In the genomic region with DNA sequence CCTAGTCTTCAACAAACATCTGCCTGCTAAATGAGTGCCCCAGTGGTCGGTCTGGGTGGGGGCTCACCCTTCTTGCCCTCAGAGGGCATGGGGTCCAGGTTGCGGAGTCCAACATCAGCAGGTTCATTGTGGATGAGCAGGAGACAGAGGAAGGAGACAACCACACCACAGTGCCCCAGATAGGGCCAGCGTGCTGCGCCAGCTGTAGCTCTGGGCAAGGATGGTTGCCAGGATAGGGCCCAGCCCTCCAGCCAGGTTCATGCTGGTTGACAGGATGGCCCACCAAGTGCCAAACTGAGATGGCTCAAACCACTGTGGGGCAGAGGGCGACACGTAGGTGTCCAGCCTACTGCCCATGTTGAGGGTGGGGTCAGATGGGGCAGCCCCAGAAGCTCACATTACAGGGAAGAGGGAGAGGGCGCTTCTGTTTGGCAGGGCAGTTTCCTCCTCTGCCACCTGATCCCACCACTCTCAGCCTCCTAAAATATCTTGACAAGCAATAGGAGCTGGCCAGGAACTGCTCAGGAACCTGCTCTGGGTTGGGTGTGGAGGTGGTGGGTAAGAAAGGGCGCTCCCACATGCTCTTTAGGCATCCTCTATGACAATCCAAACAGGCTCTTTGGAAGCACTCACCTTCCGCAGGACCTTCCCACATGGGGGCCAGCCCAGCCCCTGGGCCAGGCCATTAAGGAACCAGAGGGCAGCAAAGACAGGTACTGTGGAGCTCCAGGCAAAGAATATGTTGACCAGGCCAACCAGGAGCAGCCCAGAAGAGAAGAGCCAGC, we compare ENCODE assay signal across 1 cellular context.
TF ChIP-seq lines count a peak whose summit lies in the region.

No MANE protein-coding gene starts in this region.

TF ChIP-seq in GM23338, 12 proteins besides CTCF, POLR2A, EP300 and RAD21 (continued from another document):
- TF ChIP-seq, protein P1, sequence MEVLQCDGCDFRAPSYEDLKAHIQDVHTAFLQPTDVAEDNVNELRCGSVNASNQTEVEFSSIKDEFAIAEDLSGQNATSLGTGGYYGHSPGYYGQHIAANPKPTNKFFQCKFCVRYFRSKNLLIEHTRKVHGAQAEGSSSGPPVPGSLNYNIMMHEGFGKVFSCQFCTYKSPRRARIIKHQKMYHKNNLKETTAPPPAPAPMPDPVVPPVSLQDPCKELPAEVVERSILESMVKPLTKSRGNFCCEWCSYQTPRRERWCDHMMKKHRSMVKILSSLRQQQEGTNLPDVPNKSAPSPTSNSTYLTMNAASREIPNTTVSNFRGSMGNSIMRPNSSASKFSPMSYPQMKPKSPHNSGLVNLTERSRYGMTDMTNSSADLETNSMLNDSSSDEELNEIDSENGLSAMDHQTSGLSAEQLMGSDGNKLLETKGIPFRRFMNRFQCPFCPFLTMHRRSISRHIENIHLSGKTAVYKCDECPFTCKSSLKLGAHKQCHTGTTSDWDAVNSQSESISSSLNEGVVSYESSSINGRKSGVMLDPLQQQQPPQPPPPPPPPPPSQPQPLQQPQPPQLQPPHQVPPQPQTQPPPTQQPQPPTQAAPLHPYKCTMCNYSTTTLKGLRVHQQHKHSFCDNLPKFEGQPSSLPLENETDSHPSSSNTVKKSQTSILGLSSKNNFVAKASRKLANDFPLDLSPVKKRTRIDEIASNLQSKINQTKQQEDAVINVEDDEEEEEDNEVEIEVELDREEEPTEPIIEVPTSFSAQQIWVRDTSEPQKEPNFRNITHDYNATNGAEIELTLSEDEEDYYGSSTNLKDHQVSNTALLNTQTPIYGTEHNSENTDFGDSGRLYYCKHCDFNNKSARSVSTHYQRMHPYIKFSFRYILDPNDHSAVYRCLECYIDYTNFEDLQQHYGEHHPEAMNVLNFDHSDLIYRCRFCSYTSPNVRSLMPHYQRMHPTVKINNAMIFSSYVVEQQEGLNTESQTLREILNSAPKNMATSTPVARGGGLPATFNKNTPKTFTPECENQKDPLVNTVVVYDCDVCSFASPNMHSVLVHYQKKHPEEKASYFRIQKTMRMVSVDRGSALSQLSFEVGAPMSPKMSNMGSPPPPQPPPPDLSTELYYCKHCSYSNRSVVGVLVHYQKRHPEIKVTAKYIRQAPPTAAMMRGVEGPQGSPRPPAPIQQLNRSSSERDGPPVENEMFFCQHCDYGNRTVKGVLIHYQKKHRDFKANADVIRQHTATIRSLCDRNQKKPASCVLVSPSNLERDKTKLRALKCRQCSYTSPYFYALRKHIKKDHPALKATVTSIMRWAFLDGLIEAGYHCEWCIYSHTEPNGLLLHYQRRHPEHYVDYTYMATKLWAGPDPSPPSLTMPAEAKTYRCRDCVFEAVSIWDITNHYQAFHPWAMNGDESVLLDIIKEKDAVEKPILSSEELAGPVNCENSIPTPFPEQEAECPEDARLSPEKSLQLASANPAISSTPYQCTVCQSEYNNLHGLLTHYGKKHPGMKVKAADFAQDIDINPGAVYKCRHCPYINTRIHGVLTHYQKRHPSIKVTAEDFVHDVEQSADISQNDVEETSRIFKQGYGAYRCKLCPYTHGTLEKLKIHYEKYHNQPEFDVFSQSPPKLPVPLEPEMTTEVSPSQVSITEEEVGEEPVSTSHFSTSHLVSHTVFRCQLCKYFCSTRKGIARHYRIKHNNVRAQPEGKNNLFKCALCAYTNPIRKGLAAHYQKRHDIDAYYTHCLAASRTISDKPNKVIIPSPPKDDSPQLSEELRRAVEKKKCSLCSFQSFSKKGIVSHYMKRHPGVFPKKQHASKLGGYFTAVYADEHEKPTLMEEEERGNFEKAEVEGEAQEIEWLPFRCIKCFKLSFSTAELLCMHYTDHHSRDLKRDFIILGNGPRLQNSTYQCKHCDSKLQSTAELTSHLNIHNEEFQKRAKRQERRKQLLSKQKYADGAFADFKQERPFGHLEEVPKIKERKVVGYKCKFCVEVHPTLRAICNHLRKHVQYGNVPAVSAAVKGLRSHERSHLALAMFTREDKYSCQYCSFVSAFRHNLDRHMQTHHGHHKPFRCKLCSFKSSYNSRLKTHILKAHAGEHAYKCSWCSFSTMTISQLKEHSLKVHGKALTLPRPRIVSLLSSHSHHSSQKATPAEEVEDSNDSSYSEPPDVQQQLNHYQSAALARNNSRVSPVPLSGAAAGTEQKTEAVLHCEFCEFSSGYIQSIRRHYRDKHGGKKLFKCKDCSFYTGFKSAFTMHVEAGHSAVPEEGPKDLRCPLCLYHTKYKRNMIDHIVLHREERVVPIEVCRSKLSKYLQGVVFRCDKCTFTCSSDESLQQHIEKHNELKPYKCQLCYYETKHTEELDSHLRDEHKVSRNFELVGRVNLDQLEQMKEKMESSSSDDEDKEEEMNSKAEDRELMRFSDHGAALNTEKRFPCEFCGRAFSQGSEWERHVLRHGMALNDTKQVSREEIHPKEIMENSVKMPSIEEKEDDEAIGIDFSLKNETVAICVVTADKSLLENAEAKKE (CRISPR knock-in tag; IDR thresholded peaks at IDR 0.05) = no peak
- TF ChIP-seq POLR2AphosphoS5 (IDR thresholded peaks at IDR 0.05; ENCODE audit: low read depth) (no peak), ZNF331 (CRISPR knock-in tag; IDR thresholded peaks at IDR 0.05; ENCODE audit: low read depth) (no peak), NANOG (IDR thresholded peaks at IDR 0.05; ENCODE audit: borderline replicate concordance) (no peak), CREB1 (CRISPR knock-in tag; IDR thresholded peaks at IDR 0.05; ENCODE audit: low read depth) (no peak), ZNF114 (CRISPR knock-in tag; IDR thresholded peaks at IDR 0.05) (no peak), EZH2phosphoT487 (IDR thresholded peaks at IDR 0.05; ENCODE audit: unreplicated experiment) (no peak), STAT1 (IDR thresholded peaks at IDR 0.05; ENCODE audit: unreplicated experiment) (no peak), JUNB (IDR thresholded peaks at IDR 0.05; ENCODE audit: unreplicated experiment) (no peak)
- TF ChIP-seq, protein P2, sequence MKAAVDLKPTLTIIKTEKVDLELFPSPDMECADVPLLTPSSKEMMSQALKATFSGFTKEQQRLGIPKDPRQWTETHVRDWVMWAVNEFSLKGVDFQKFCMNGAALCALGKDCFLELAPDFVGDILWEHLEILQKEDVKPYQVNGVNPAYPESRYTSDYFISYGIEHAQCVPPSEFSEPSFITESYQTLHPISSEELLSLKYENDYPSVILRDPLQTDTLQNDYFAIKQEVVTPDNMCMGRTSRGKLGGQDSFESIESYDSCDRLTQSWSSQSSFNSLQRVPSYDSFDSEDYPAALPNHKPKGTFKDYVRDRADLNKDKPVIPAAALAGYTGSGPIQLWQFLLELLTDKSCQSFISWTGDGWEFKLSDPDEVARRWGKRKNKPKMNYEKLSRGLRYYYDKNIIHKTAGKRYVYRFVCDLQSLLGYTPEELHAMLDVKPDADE (IDR thresholded peaks at IDR 0.05) = no peak
- TF ChIP-seq, protein P3, sequence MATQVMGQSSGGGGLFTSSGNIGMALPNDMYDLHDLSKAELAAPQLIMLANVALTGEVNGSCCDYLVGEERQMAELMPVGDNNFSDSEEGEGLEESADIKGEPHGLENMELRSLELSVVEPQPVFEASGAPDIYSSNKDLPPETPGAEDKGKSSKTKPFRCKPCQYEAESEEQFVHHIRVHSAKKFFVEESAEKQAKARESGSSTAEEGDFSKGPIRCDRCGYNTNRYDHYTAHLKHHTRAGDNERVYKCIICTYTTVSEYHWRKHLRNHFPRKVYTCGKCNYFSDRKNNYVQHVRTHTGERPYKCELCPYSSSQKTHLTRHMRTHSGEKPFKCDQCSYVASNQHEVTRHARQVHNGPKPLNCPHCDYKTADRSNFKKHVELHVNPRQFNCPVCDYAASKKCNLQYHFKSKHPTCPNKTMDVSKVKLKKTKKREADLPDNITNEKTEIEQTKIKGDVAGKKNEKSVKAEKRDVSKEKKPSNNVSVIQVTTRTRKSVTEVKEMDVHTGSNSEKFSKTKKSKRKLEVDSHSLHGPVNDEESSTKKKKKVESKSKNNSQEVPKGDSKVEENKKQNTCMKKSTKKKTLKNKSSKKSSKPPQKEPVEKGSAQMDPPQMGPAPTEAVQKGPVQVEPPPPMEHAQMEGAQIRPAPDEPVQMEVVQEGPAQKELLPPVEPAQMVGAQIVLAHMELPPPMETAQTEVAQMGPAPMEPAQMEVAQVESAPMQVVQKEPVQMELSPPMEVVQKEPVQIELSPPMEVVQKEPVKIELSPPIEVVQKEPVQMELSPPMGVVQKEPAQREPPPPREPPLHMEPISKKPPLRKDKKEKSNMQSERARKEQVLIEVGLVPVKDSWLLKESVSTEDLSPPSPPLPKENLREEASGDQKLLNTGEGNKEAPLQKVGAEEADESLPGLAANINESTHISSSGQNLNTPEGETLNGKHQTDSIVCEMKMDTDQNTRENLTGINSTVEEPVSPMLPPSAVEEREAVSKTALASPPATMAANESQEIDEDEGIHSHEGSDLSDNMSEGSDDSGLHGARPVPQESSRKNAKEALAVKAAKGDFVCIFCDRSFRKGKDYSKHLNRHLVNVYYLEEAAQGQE (IDR thresholded peaks at IDR 0.05; ENCODE audit: unreplicated experiment) = no peak
